1 cellular context compared by ENCODE assay signal in genomic region chr9:76895186-76895585, GRCh38.
TF ChIP-seq lines count a peak whose summit lies in the region.

No MANE protein-coding gene starts in this region.

TF ChIP-seq in GM23338, 12 proteins besides CTCF, POLR2A, EP300 and RAD21:
- TF ChIP-seq ZNF462 (CRISPR knock-in tag; IDR thresholded peaks at IDR 0.05) (no peak), CREB1 (CRISPR knock-in tag; IDR thresholded peaks at IDR 0.05; ENCODE audit: low read depth) (no peak), EZH2 (IDR thresholded peaks at IDR 0.05; ENCODE audit: low read depth, unreplicated experiment) (no peak), JUNB (IDR thresholded peaks at IDR 0.05; ENCODE audit: unreplicated experiment) (no peak), ETS1 (IDR thresholded peaks at IDR 0.05) (no peak), EZH2phosphoT487 (IDR thresholded peaks at IDR 0.05; ENCODE audit: unreplicated experiment) (no peak), ZNF331 (CRISPR knock-in tag; IDR thresholded peaks at IDR 0.05; ENCODE audit: low read depth) (no peak), REST (IDR thresholded peaks at IDR 0.05; ENCODE audit: unreplicated experiment) (no peak), NANOG (IDR thresholded peaks at IDR 0.05; ENCODE audit: borderline replicate concordance) (no peak), ZNF114 (CRISPR knock-in tag; IDR thresholded peaks at IDR 0.05) (no peak), STAT1 (IDR thresholded peaks at IDR 0.05; ENCODE audit: unreplicated experiment) (no peak), POLR2AphosphoS5 (IDR thresholded peaks at IDR 0.05; ENCODE audit: low read depth) (no peak)
